Comparison of ENCODE assay signal across 1 cellular context in the genomic region with DNA sequence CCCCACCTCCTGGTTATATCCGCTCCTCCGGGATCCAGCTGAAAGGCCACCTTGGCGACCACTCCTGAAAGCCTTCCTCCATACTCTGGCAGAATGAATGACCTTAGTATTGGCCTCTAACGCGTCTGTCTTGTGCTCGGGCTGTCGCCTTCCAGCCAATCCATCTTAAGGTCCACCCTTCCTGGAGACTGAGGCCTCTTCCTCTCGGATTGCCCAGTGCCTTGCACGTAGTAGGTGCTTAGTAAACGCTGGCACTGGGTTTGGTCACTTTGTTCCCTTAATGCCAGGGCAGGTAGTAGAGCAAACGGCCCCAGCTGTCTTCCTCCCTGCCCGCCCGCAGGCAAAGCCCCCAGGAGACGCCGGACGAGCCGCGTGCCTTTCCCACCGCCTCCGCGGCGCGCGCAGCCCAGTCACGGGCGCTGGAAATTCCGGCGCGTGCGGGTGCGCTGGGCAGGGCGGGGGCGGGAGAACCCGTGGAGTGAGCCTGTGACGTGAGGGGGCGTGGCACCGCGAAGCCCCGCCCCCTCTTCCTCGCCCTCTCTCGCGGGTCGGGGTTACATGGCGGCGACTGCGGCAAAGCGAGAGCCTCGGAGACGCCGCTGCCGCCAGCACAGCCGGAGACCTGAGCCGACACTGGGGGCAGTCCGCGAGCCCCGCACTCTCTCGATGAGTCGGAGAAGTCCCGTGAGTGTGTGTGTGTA.
TF ChIP-seq lines count a peak whose summit lies in the region.

TSS of gene MAPK6 (plus strand) at position 527 of the 701 bp plus-strand sequence. CDS start 27,242 bp downstream, outside the sequence.

TF ChIP-seq in HepG2, 621 proteins besides CTCF, POLR2A, EP300 and RAD21 (continued from another document and continues in another):
- TF ChIP-seq ZBTB40 (IDR thresholded peaks at IDR 0.05): no peak
- peak; percentile 89 for TF ChIP-seq ZBTB40 (CRISPR knock-in tag; IDR thresholded peaks at IDR 0.05)
- TF ChIP-seq ZBTB42 (CRISPR knock-in tag; IDR thresholded peaks at IDR 0.05): peak; percentile 90; the same call in 1 of the 2 replicates
- 0 out of 2 replicates have a peak, but pooled peaks have one; percentile 39 for TF ChIP-seq PAX8 (CRISPR knock-in tag; IDR thresholded peaks at IDR 0.05; ENCODE audit: borderline replicate concordance)
- TF ChIP-seq, protein P1, sequence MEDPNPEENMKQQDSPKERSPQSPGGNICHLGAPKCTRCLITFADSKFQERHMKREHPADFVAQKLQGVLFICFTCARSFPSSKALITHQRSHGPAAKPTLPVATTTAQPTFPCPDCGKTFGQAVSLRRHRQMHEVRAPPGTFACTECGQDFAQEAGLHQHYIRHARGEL (CRISPR knock-in tag; IDR thresholded peaks at IDR 0.05): peak; percentile 93; the same call in 1 of the 2 replicates
- TF ChIP-seq MBNL3 (CRISPR knock-in tag; conservative IDR thresholded peaks at IDR 0.05): no peak
- peak; percentile 99 for TF ChIP-seq HIVEP1 (CRISPR knock-in tag; IDR thresholded peaks at IDR 0.05)
- TF ChIP-seq PHF21A (CRISPR knock-in tag; IDR thresholded peaks at IDR 0.05): peak; percentile 45; the same call in 1 of the 2 replicates
- TF ChIP-seq, protein P2, sequence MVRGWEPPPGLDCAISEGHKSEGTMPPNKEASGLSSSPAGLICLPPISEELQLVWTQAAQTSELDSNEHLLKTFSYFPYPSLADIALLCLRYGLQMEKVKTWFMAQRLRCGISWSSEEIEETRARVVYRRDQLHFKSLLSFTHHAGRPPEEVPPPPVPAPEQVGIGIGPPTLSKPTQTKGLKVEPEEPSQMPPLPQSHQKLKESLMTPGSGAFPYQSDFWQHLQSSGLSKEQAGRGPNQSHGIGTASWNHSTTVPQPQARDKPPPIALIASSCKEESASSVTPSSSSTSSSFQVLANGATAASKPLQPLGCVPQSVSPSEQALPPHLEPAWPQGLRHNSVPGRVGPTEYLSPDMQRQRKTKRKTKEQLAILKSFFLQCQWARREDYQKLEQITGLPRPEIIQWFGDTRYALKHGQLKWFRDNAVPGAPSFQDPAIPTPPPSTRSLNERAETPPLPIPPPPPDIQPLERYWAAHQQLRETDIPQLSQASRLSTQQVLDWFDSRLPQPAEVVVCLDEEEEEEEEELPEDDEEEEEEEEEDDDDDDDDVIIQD (CRISPR knock-in tag; IDR thresholded peaks at IDR 0.05; ENCODE audit: low read depth): peak; percentile 46; the same call in 1 of the 2 replicates
- peak; percentile 88; the same call in 1 of the 2 replicates for TF ChIP-seq ZNF589 (CRISPR knock-in tag; conservative IDR thresholded peaks at IDR 0.05)
- TF ChIP-seq, protein P3, sequence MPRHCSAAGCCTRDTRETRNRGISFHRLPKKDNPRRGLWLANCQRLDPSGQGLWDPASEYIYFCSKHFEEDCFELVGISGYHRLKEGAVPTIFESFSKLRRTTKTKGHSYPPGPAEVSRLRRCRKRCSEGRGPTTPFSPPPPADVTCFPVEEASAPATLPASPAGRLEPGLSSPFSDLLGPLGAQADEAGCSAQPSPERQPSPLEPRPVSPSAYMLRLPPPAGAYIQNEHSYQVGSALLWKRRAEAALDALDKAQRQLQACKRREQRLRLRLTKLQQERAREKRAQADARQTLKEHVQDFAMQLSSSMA (CRISPR knock-in tag; IDR thresholded peaks at IDR 0.05): peak; percentile 91
- TF ChIP-seq PAF1 (CRISPR knock-in tag; IDR thresholded peaks at IDR 0.05): no peak
- TF ChIP-seq, protein P4, sequence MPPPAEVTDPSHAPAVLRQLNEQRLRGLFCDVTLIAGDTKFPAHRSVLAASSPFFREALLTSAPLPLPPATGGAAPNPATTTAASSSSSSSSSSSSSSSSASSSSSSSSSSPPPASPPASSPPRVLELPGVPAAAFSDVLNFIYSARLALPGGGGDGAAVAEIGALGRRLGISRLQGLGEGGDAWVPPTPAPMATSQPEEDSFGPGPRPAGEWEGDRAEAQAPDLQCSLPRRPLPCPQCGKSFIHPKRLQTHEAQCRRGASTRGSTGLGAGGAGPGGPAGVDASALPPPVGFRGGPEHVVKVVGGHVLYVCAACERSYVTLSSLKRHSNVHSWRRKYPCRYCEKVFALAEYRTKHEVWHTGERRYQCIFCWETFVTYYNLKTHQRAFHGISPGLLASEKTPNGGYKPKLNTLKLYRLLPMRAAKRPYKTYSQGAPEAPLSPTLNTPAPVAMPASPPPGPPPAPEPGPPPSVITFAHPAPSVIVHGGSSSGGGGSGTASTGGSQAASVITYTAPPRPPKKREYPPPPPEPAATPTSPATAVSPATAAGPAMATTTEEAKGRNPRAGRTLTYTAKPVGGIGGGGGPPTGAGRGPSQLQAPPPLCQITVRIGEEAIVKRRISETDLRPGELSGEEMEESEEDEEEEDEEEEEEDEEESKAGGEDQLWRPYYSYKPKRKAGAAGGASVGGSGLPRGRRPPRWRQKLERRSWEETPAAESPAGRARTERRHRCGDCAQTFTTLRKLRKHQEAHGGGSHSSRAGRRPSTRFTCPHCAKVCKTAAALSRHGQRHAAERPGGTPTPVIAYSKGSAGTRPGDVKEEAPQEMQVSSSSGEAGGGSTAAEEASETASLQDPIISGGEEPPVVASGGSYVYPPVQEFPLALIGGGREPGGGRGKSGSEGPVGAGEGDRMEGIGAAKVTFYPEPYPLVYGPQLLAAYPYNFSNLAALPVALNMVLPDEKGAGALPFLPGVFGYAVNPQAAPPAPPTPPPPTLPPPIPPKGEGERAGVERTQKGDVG (CRISPR knock-in tag; IDR thresholded peaks at IDR 0.05; ENCODE audit: borderline replicate concordance): peak; percentile 90; the same call in 1 of the 2 replicates
- TF ChIP-seq MTF2 (CRISPR knock-in tag; IDR thresholded peaks at IDR 0.05; ENCODE audit: borderline replicate concordance): 0 out of 2 replicates have a peak, but pooled peaks have one; percentile 25
- TF ChIP-seq ZBTB3 (CRISPR knock-in tag; IDR thresholded peaks at IDR 0.05; ENCODE audit: borderline replicate concordance, low read depth): peak; percentile 98
- peak; percentile 53; the same call in 1 of the 2 replicates for TF ChIP-seq FOXK1 (CRISPR knock-in tag; IDR thresholded peaks at IDR 0.05; ENCODE audit: borderline replicate concordance, low read depth)
- TF ChIP-seq ZFP82 (CRISPR knock-in tag; IDR thresholded peaks at IDR 0.05; ENCODE audit: borderline replicate concordance): no peak
- peak; percentile 74 for TF ChIP-seq PTBP1 (IDR thresholded peaks at IDR 0.05; ENCODE audit: low read depth, low read length, poor library complexity, severe bottlenecking)
- peak; percentile 87 for TF ChIP-seq ZNF317 (CRISPR knock-in tag; IDR thresholded peaks at IDR 0.05)
- TF ChIP-seq, protein P5, sequence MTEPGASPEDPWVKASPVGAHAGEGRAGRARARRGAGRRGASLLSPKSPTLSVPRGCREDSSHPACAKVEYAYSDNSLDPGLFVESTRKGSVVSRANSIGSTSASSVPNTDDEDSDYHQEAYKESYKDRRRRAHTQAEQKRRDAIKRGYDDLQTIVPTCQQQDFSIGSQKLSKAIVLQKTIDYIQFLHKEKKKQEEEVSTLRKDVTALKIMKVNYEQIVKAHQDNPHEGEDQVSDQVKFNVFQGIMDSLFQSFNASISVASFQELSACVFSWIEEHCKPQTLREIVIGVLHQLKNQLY (CRISPR knock-in tag; IDR thresholded peaks at IDR 0.05): peak; percentile 77; the same call in 1 of the 2 replicates
- TF ChIP-seq YY1 (IDR thresholded peaks at IDR 0.05; ENCODE audit: insufficient read depth, insufficient replicate concordance, low read depth, low read length): peak; percentile 96
- peak; percentile 86 for TF ChIP-seq POLR2G (IDR thresholded peaks at IDR 0.05; ENCODE audit: low read depth, low read length)
- TF ChIP-seq ZNF614 (CRISPR knock-in tag; IDR thresholded peaks at IDR 0.05; ENCODE audit: borderline replicate concordance): 0 out of 2 replicates have a peak, but pooled peaks have one; percentile 26
- TF ChIP-seq, protein P6, sequence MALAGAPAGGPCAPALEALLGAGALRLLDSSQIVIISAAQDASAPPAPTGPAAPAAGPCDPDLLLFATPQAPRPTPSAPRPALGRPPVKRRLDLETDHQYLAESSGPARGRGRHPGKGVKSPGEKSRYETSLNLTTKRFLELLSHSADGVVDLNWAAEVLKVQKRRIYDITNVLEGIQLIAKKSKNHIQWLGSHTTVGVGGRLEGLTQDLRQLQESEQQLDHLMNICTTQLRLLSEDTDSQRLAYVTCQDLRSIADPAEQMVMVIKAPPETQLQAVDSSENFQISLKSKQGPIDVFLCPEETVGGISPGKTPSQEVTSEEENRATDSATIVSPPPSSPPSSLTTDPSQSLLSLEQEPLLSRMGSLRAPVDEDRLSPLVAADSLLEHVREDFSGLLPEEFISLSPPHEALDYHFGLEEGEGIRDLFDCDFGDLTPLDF (CRISPR knock-in tag; IDR thresholded peaks at IDR 0.05): 0 out of 2 replicates have a peak, but pooled peaks have one; percentile 80
- TF ChIP-seq, protein P7, sequence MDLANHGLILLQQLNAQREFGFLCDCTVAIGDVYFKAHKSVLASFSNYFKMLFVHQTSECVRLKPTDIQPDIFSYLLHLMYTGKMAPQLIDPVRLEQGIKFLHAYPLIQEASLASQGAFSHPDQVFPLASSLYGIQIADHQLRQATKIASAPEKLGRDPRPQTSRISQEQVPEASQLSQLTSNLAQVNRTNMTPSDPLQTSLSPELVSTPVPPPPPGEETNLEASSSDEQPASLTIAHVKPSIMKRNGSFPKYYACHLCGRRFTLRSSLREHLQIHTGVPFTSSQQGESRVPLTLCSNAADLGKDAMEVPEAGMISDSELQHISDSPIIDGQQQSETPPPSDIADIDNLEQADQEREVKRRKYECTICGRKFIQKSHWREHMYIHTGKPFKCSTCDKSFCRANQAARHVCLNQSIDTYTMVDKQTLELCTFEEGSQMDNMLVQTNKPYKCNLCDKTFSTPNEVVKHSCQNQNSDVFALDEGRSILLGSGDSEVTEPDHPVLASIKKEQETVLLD (CRISPR knock-in tag; IDR thresholded peaks at IDR 0.05; ENCODE audit: low read depth): peak; percentile 68; the same call in 1 of the 2 replicates
- TF ChIP-seq HDAC1 (CRISPR knock-in tag; IDR thresholded peaks at IDR 0.05): peak; percentile 91
- peak; percentile 90; the same call in 1 of the 2 replicates for TF ChIP-seq ZNF788 (CRISPR knock-in tag; IDR thresholded peaks at IDR 0.05; ENCODE audit: borderline replicate concordance)
- no peak for TF ChIP-seq FOXP1 (IDR thresholded peaks at IDR 0.05)
- TF ChIP-seq FOXP1 (CRISPR knock-in tag; IDR thresholded peaks at IDR 0.05): no peak
- TF ChIP-seq ATF5 (CRISPR knock-in tag; IDR thresholded peaks at IDR 0.05; ENCODE audit: low read depth): peak; percentile 94; the same call in 1 of the 2 replicates
